In genomic region chr7:131538071-131538790, GRCh38 we compare ENCODE assay signal across 12 cellular contexts. TPM values are rescaled to one million over a fixed set of nuclear protein-coding genes. Genes with fewer than 3 reads are reported as not detected.
DNase-seq lines count a peak whose midpoint lies in the region; ATAC-seq and TF ChIP-seq lines count a peak whose summit lies in the region.
"Had no signal": no experiment of that assay in that cellular context is flagged by ENCODE, and none has a peak within 500 bp of the region (broad histone marks: within the 10 kb centered on the region; RNA-seq: fewer than 3 reads in every experiment).

No MANE protein-coding gene starts in this region.

- H3K36me3 ChIP-seq in mesenchymal stem cell (ENCODE audit: control insufficient read depth in 1 of 2, insufficient read depth in 2 of 2, low read depth in 1 of 2, low read length in 2 of 2) (no peaks in the 10 kb centered on the region), vagina (no peaks in the 10 kb centered on the region)

- H2BK12ac ChIP-seq in mesenchymal stem cell (ENCODE audit: low read length in 2 of 2): no peak overlapping the region

- TF ChIP-seq CTCF in dorsolateral prefrontal cortex (IDR thresholded peaks at IDR 0.05 in 54 of 56, conservative IDR thresholded peaks at IDR 0.05 in 2 of 56; ENCODE audit: low read depth in 1 of 56, partially characterized antibody in 56 of 56) (no peak), vagina (IDR thresholded peaks at IDR 0.05) (no peak)

- peak overlapping the region; percentile 87 for H2AK5ac ChIP-seq in mesenchymal stem cell (ENCODE audit: low read length, severe bottlenecking)

- no peaks in the 10 kb centered on the region for H3K9me3 ChIP-seq in mesenchymal stem cell (ENCODE audit: control insufficient read depth, low read length)
- no peaks in the 10 kb centered on the region for H3K9me3 ChIP-seq in vagina

- peak overlapping the region in 1 of 2 experiments; percentile 63 for H3K18ac ChIP-seq in mesenchymal stem cell (ENCODE audit: low read depth in 1 of 2, low read length in 2 of 2)

- no peak overlapping the region for H2BK5ac ChIP-seq in mesenchymal stem cell (ENCODE audit: low read depth, low read length, poor library complexity, severe bottlenecking)

- no peak overlapping the region for H3K4me3 ChIP-seq in dorsolateral prefrontal cortex
- H3K4me3 ChIP-seq in mesenchymal stem cell (ENCODE audit: insufficient read depth in 1 of 2, low read depth in 1 of 2, low read length in 2 of 2): no peak overlapping the region
- H3K4me3 ChIP-seq in vagina: no peak overlapping the region

- no peak overlapping the region for H2AFZ ChIP-seq in mesenchymal stem cell (ENCODE audit: low read depth, low read length)

- no peak overlapping the region for H3K4ac ChIP-seq in mesenchymal stem cell (ENCODE audit: low read depth in 1 of 2, low read length in 2 of 2)

- no peak overlapping the region for H3K4me2 ChIP-seq in mesenchymal stem cell (ENCODE audit: low read length, poor library complexity, severe bottlenecking)

- peak overlapping the region; percentile 1 for H4K8ac ChIP-seq in mesenchymal stem cell (ENCODE audit: low read length)

- ATAC-seq in GM19395 (IDR thresholded peaks at IDR 0.05; ENCODE audit: unreplicated experiment): no peak
- ATAC-seq: T-cell had no signal

- H3K79me1 ChIP-seq in mesenchymal stem cell (replicated peaks; ENCODE audit: low read length, poor library complexity, severe bottlenecking): no peaks in the 10 kb centered on the region

- TF ChIP-seq POLR2A in vagina (IDR thresholded peaks at IDR 0.05): no peak

- H2BK15ac ChIP-seq in mesenchymal stem cell (ENCODE audit: low read depth, poor library complexity, severe bottlenecking): no peak overlapping the region

- intact Hi-C loops in dorsolateral prefrontal cortex (cut with DNase I): no loop called here
- intact Hi-C loops in vagina (cut with DNase I): no loop called here

- H3K4me1 ChIP-seq in mesenchymal stem cell (ENCODE audit: control insufficient read depth, insufficient read depth, low read depth, low read length) (peaks cover 29% of the 10 kb centered on the region), vagina (no peaks in the 10 kb centered on the region)

- 74% methylated on average over 12 of the region's 12 CpGs for WGBS in mesenchymal stem cell

- no peak overlapping the region for H4K91ac ChIP-seq in mesenchymal stem cell (ENCODE audit: low read length)

- H3K27me3 ChIP-seq in dorsolateral prefrontal cortex (no peaks in the 10 kb centered on the region), mesenchymal stem cell (ENCODE audit: control insufficient read depth in 1 of 2, insufficient read depth in 1 of 2, low read length in 2 of 2) (peaks cover 0 to under 1% of the 10 kb centered on the region in 2 experiments), vagina (no peaks in the 10 kb centered on the region)

- H3K27ac ChIP-seq in dorsolateral prefrontal cortex (peak overlapping the region in 33 of 59 donors; percentile 6 to 78 (median 49)), mesenchymal stem cell (ENCODE audit: low read length, poor library complexity, severe bottlenecking) (no peak overlapping the region), vagina (peak overlapping the region; percentile 17)

- H2BK120ac ChIP-seq in mesenchymal stem cell (ENCODE audit: low read depth, low read length): no peak overlapping the region

- no peak overlapping the region for H3K14ac ChIP-seq in mesenchymal stem cell (ENCODE audit: low read length in 2 of 2)

- no peak overlapping the region for H3K9ac ChIP-seq in mesenchymal stem cell (ENCODE audit: low read length)

- no peak overlapping the region for H3K23ac ChIP-seq in mesenchymal stem cell (ENCODE audit: low read length in 2 of 2)

- DNase-seq in LHCN-M2 (ENCODE audit: low read depth) (peak; percentile 69), dorsolateral prefrontal cortex (no peak), mesenchymal stem cell (no peak), vagina (ENCODE audit: extremely low spot score in 2 of 2) (peak in 1 of 2 donors; percentile 95), NCI-H1417 treated with DMSO at 0.1 percent for 48 hours (lab: John Stamatoyannopoulos, UW) (no peak)
- DNase-seq in activated CD4-positive, alpha-beta T cell treated with anti-CD3 and anti-CD28 coated beads for 1 hour: no peak
- DNase-seq: activated T-cell treated with anti-CD3 and anti-CD28 coated beads, Interleukin-2, amount 50 U/mL, for 48 hours; effector CD4-positive, alpha-beta T cell; NCI-H2081 treated with DMSO at 0.1 percent for 48 hours; stimulated activated CD4-positive, alpha-beta T cell treated with anti-CD3 and anti-CD28 coated beads, Interleukin-4, amount 100 ng/mL, for 1 hour; T-cell had no signal

RNA-seq across cellular contexts. Expression of gene PODXL, which starts 18.2 kb away (rescaled TPM):
- 2.2 and 3.1 TPM in 2 replicates for total RNA-seq in LHCN-M2 (2014; rRNA removed)
- polyA plus RNA-seq in LHCN-M2 (2012): 21.8 TPM
- total RNA-seq in dorsolateral prefrontal cortex: 100 to 1,000 TPM in 1 of 120 experiments, 10 to 100 TPM in 119; 28.4 to 104 (median 51.6) TPM
- polyA plus RNA-seq in mesenchymal stem cell (2013, experiment 1 of 2): 1.1 TPM
- 1.1 TPM for polyA plus RNA-seq in mesenchymal stem cell (2013, experiment 2 of 2)
- 26.0 TPM for total RNA-seq in vagina
